1 cellular context compared by ENCODE assay signal in the genomic region with DNA sequence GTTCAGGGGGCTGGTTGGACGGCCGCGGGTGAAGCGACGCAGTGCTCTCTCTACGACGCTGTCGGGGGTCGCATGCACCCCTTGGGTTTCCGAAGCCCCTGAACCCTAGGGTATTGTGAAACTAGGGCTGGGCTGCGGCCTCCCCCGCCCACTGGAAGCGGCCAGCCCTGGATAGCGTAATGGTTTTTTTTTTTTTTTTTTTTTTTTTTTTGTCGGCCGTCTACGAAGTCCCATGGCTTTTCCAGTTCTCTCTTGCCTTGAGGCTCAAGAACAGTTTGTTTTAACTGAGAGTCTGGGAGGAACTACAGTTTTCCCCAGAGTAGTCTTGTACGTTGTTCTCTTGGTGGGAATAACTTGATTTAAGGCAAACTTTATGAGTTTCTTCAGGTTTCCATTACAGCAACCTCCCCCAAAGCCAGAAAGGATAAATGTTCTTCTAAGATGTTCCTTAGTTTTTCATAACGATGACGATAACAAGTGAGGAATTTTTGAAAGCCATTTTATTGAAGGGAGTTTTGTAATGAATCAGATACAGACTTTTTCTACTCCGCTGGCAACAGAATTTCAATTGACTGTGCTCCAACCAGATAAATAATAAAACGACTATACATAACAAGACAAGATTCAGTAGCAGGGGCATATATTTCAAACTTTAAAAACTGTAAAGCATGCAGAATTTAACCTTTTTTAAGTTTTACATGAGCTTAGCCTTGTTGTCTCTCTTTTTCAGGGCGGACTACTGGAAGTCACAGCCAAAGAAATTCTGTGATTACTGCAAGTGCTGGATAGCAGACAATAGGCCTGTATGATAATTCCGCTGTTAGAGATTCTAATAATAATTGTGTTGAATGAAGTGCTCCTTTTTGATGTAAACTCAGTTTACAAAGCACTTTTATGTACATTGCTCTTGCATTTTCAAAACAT.
TF ChIP-seq lines count a peak whose summit lies in the region.

No MANE protein-coding gene starts in this region.

TF ChIP-seq in H1, 55 proteins besides CTCF, POLR2A, EP300 and RAD21:
- TF ChIP-seq CEBPB (IDR thresholded peaks at IDR 0.05; ENCODE audit: low read depth, low read length) (peak; percentile 87), KDM4A (IDR thresholded peaks at IDR 0.05; ENCODE audit: low read depth, low read length, severe bottlenecking) (no peak), KDM1A (IDR thresholded peaks at IDR 0.05; ENCODE audit: borderline replicate concordance, low read length) (no peak)
